ENCODE assay signal across 9 cellular contexts in the genomic region with DNA sequence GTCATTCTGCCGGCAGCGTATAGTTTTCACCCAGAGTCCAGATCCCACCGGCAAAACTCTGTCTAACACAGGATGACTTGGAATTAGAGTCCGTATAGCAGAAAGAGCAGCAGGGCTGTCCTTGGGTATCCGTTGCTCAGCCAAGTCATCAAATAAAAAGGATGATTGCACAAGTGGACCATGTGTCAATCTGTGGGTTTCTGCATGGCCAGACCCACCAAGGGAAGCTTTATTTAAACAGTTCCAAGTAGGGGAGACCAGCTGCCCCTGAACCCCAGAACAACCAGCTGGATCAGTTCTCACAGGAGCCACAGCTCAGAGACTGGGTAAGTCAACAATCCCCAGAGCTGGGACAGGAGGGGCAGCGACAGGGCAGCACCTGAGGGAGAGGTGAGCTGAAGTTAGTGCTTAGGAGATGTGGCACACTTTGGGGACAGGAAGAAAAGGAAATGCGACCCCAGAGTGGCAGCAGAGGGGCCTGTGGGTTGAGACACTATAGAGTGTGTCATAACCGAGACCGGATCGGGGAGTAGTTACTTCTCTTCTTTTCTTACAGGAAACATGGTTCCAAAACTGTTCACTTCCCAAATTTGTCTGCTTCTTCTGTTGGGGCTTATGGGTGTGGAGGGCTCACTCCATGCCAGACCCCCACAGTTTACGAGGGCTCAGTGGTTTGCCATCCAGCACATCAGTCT. TPM values are rescaled to one million over a fixed set of nuclear protein-coding genes. Genes with fewer than 3 reads are reported as not detected.
"Had no signal": no experiment of that assay in that cellular context is flagged by ENCODE, and none has a peak within 500 bp of the region (broad histone marks: within the 10 kb centered on the region; RNA-seq: fewer than 3 reads in every experiment).

A gene (plus strand): TSS at position 260 of the 695 bp plus-strand sequence. CDS start 302 bp downstream, at position 562.

RNA-seq across cellular contexts. Expression of the gene that starts here (rescaled TPM):
- total RNA-seq: esophagus mucosa; fibroblast of lung; frontal cortex; glomerular endothelial cell; lower leg skin; mammary epithelial cell; naive thymus-derived CD8-positive, alpha-beta T cell; neural crest cell; ovary had no signal
- polyA plus RNA-seq: fibroblast of lung; mammary epithelial cell; naive thymus-derived CD8-positive, alpha-beta T cell had no signal
